Comparison of ENCODE assay signal across 17 cellular contexts in the genomic region with DNA sequence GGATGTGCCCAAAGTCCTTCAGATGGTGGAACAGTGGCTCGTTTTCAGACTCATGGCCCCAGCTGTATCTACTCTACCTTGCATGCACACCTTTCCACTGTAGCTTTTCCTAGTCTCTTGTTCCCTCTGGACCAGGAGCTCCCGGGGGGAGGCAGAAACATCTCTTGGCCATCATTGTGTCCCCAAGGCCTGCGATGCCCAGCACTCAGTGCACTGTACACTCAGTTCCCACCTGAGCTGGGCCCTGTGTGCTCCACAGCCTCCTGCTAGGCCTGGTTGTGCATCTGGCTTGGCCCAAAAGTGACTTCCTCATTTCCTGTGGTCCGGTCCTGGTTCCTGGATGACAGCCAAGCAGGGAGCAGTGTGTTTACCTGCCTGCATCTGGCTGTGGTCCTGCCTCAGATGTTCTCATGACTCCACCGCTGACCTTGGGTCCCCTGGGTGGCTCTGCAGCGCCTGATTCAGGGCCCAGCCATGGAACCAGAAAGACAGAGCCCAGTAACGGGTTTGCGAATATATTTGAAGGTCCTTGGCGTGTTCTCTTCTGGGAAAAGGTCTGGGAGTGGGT. TPM values are rescaled to one million over a fixed set of nuclear protein-coding genes. Genes with fewer than 3 reads are reported as not detected.
DNase-seq lines count a peak whose midpoint lies in the region; ATAC-seq and TF ChIP-seq lines count a peak whose summit lies in the region.
"Had no signal": no experiment of that assay in that cellular context is flagged by ENCODE, and none has a peak within 500 bp of the region (broad histone marks: within the 10 kb centered on the region; RNA-seq: fewer than 3 reads in every experiment).

No MANE protein-coding gene starts in this region.

- no peak overlapping the region for H3K4me2 ChIP-seq in H9 (ENCODE audit: insufficient read depth, insufficient read length, low read length)
- H3K4me2 ChIP-seq: A549; BLaER1 treated with 17β-estradiol and CSF1 and Interleukin-3, amounts not matched to agents 10 nM and 100 nM had no signal

- H3K4me1 Mint-ChIP-seq in H9 = no peaks in the 10 kb centered on the region
- H3K4me1 Mint-ChIP-seq in HFFc6 (ENCODE audit: low read depth) = no peaks in the 10 kb centered on the region

- H3K27ac ChIP-seq in H9 (ENCODE audit: insufficient read length, low read depth, low read length) = no peak overlapping the region
- peak overlapping the region; percentile 47; the same call in 1 of the 2 replicates for H3K27ac ChIP-seq in VCaP
- H3K27ac ChIP-seq: A549; BLaER1 treated with 17β-estradiol and CSF1 and Interleukin-3, amounts not matched to agents 10 nM and 100 nM; HL-60; SJSA1 had no signal

- intact Hi-C loops in mucosa of descending colon (cut with DNase I, micrococcal nuclease) = no loop called here

- H3K4me3 ChIP-seq in mucosa of descending colon = no peak overlapping the region
- H3K4me3 ChIP-seq: A549; BLaER1 treated with 17β-estradiol and CSF1 and Interleukin-3, amounts not matched to agents 10 nM and 100 nM; HAP-1; K562; SJSA1 had no signal

- no peak for TF ChIP-seq CTCF in H9 (conservative IDR thresholded peaks at IDR 0.05)
- no peak for TF ChIP-seq CTCF in VCaP (conservative IDR thresholded peaks at IDR 0.05)
- no peak for TF ChIP-seq CTCF in mucosa of descending colon (IDR thresholded peaks at IDR 0.05)
- no peak for TF ChIP-seq CTCF in HFFc6 (IDR thresholded peaks at IDR 0.05)

- no peak overlapping the region for H2AK5ac ChIP-seq in H9 (ENCODE audit: insufficient read length, low read length)

- H3K79me2 ChIP-seq in H9 (ENCODE audit: insufficient read depth, low read length) = no peaks in the 10 kb centered on the region

- no peak overlapping the region for H2BK15ac ChIP-seq in H9 (ENCODE audit: low read depth, low read length)

- H3K36me3 ChIP-seq in mucosa of descending colon (ENCODE audit: low read depth) = no peaks in the 10 kb centered on the region
- H3K36me3 ChIP-seq: BLaER1 treated with 17β-estradiol and CSF1 and Interleukin-3, amounts not matched to agents 10 nM and 100 nM; HAP-1 had no signal

- H4K5ac ChIP-seq in H9 (ENCODE audit: insufficient read length, low read depth, low read length) = no peak overlapping the region

- no peak overlapping the region for H2BK5ac ChIP-seq in H9 (ENCODE audit: insufficient read length, low read length)

- no peaks in the 10 kb centered on the region for H4K20me1 ChIP-seq in H9 (ENCODE audit: control insufficient read depth, insufficient read depth, insufficient read length)
- H4K20me1 ChIP-seq: BLaER1 treated with 17β-estradiol and CSF1 and Interleukin-3, amounts not matched to agents 10 nM and 100 nM had no signal

- no peak overlapping the region for H2BK12ac ChIP-seq in H9 (ENCODE audit: insufficient read length, low read depth, low read length)

- H3K4me3 Mint-ChIP-seq in H9 = no peak overlapping the region
- H3K4me3 Mint-ChIP-seq in HFFc6 = no peak overlapping the region

- no peak overlapping the region for H3K18ac ChIP-seq in H9 (ENCODE audit: insufficient read length, low read depth, low read length)

- peak; percentile 30 for ATAC-seq in mucosa of descending colon
- ATAC-seq: K562 had no signal

- H3K4ac ChIP-seq in H9 (ENCODE audit: low read depth, low read length) = no peak overlapping the region

- no peak overlapping the region for H3K9ac ChIP-seq in H9 (ENCODE audit: extremely low read depth, insufficient read length, low read length)
- H3K9ac ChIP-seq: BLaER1 treated with 17β-estradiol and CSF1 and Interleukin-3, amounts not matched to agents 10 nM and 100 nM had no signal

- no peak overlapping the region for H2AFZ ChIP-seq in H9 (ENCODE audit: low read length)

- no peak overlapping the region for H3K23ac ChIP-seq in H9 (ENCODE audit: insufficient read length, low read depth, low read length)

- no peaks in the 10 kb centered on the region for H3K79me1 ChIP-seq in H9 (ENCODE audit: insufficient read depth, low read depth, low read length, poor library complexity, severe bottlenecking)

- no peak overlapping the region for H3K56ac ChIP-seq in H9 (ENCODE audit: insufficient read length, low read depth, low read length)

- H2BK120ac ChIP-seq in H9 (ENCODE audit: low read depth, low read length, poor library complexity, severe bottlenecking) = no peak overlapping the region

- H3K27me3 ChIP-seq in H9 (ENCODE audit: insufficient read depth, low read length) = no peaks in the 10 kb centered on the region; the same call in 1 of the 2 replicates
- H3K27me3 ChIP-seq: BLaER1 treated with 17β-estradiol and CSF1 and Interleukin-3, amounts not matched to agents 10 nM and 100 nM; SJSA1 had no signal

- H3K4me1 ChIP-seq in H9 (ENCODE audit: insufficient read depth, low read length) (no peaks in the 10 kb centered on the region), mucosa of descending colon (ENCODE audit: low read depth) (no peaks in the 10 kb centered on the region)
- H3K4me1 ChIP-seq: A549; BLaER1 treated with 17β-estradiol and CSF1 and Interleukin-3, amounts not matched to agents 10 nM and 100 nM; HAP-1 had no signal

- H3K9me3 ChIP-seq in H9 (ENCODE audit: control insufficient read depth, low read depth, low read length) (no peaks in the 10 kb centered on the region), mucosa of descending colon (no peaks in the 10 kb centered on the region)
- H3K9me3 ChIP-seq: A549, SJSA1 had no signal

- WGBS in H9 (ENCODE audit: extremely low coverage, insufficient read length, low lambda C conversion rate) = no CpG with 5 or more reads among the region's 9 CpGs

- no peaks in the 10 kb centered on the region for H3K23me2 ChIP-seq in H9 (ENCODE audit: insufficient read length, low read depth, low read length, poor library complexity, severe bottlenecking)

- H3K27me3 Mint-ChIP-seq in H9 (ENCODE audit: low read depth) (peaks cover 13% of the 10 kb centered on the region), HFFc6 (ENCODE audit: insufficient read depth) (peaks cover 6% of the 10 kb centered on the region)

- peaks cover 19 to 36% (median 27%) of the 10 kb centered on the region in 3 experiments for H3K36me3 Mint-ChIP-seq in H9 (ENCODE audit: insufficient read depth in 1 of 3, low read depth in 3 of 3)
- H3K36me3 Mint-ChIP-seq in HFFc6 (ENCODE audit: low read depth) = peaks cover 25% of the 10 kb centered on the region

- no peak overlapping the region for H2BK20ac ChIP-seq in H9 (ENCODE audit: low read depth, low read length, poor library complexity, severe bottlenecking)

- DNase-seq in COLO668 (lab: John Stamatoyannopoulos, UW; ENCODE audit: unreplicated experiment) (peak; percentile 62), H9 (peak; percentile 13), mucosa of descending colon (no peak), HFFc6 (no peak), HK-2 (ENCODE audit: unreplicated experiment) (no peak), kidney tubule cell (ENCODE audit: low spot score) (no peak), NCI-H82 (lab: John Stamatoyannopoulos, UW) (no peak)
- DNase-seq: NCI-H1436 treated with DMSO at 0.1 percent for 48 hours, NCI-H524 treated with DMSO at 0.1 percent for 48 hours, SW 1271 had no signal

- no peak overlapping the region for H3K27ac Mint-ChIP-seq in H9
- no peak overlapping the region for H3K27ac Mint-ChIP-seq in HFFc6

- H4K91ac ChIP-seq in H9 (ENCODE audit: insufficient read length, low read depth, low read length) = no peak overlapping the region

- H3T11ph ChIP-seq in H9 (ENCODE audit: low read length) = no peak overlapping the region

- no peak overlapping the region for H3K14ac ChIP-seq in H9 (ENCODE audit: insufficient read depth, low read length)

- H4K8ac ChIP-seq in H9 (replicated peaks; ENCODE audit: insufficient read length, low read depth, low read length) = no peak overlapping the region

- H3K9me3 Mint-ChIP-seq in H9 (peaks cover 21 to 44% of the 10 kb centered on the region in 2 experiments), HFFc6 (peaks cover 6% of the 10 kb centered on the region; the same call in 1 of the 2 replicates)

RNA-seq across cellular contexts. Expression of a gene that starts 9.9 kb away (rescaled TPM):
- total RNA-seq in H9 (2021) (51.5 and 57.0 TPM in 2 replicates), mucosa of descending colon (100 to 1,000 TPM in 1 of 3 donors, 10 to 100 TPM in 2; 56.5 to 103 (median 74.1) TPM)
- total RNA-seq in HFFc6 (2021; fragmentation: NEBNext Ultra II Directional; extraction: Animal tissue kit (Norgen Biotek cat#: 25700)) = 10 to 100 TPM; 50.6 to 59.9 (median 54.7) TPM

Comparison
In these comparisons a context has a peak if more than half of its experiments do, and no peak if none do; other contexts are left out.
1. DNase-seq: peak in COLO668 (single experiment) and H9 (single experiment); none in mucosa of descending colon (0 of 3), HFFc6 (single experiment), HK-2 (single experiment), kidney tubule cell (single experiment) and NCI-H82 (single experiment).